ENCODE assay signal across 35 cellular contexts in genomic region chr1:174764186-174764585, GRCh38.
"Had no signal": no experiment of that assay in that cellular context is flagged by ENCODE, and none has a peak within 500 bp of the region (broad histone marks: within the 10 kb centered on the region; RNA-seq: fewer than 3 reads in every experiment).

No MANE protein-coding gene starts in this region.

- H3K27ac ChIP-seq: adrenal gland, body of pancreas, brain microvascular endothelial cell, breast epithelium, VCaP had no signal

- H3K4me3 Mint-ChIP-seq: activated B cell treated with CpG ODN at 0.5 μM for 24 hours; activated CD4-positive, alpha-beta memory T cell treated with anti-CD3 and anti-CD28 coated beads for 36 hours; activated CD4-positive, alpha-beta T cell treated with anti-CD3 and anti-CD28 coated beads, Interleukin-2, amount 10 ng/mL, durations not matched to agents 24 days and 14 days; activated CD8-positive, alpha-beta T cell treated with anti-CD3 and anti-CD28 coated beads for 36 hours; activated naive CD4-positive, alpha-beta T cell treated with anti-CD3 and anti-CD28 coated beads for 36 hours; activated naive CD8-positive, alpha-beta T cell treated with anti-CD3 and anti-CD28 coated beads for 36 hours; activated T-cell treated with anti-CD3 and anti-CD28 coated beads, Interleukin-2, amount 50 U/mL, for 4 hours; activated T-cell treated with anti-CD3 and anti-CD28 coated beads, Interleukin-2, amount 50 U/mL, for 72 hours; activated T-helper 1 cell treated with anti-CD3 and anti-CD28 coated beads, Interleukin-12 subunit alpha, Interleukin-12 subunit beta, Interleukin-2, Interleukin-4 antibody, amounts not matched to agents 30 ng/mL and 10 ng/mL and 1 ng/mL, durations not matched to agents 14 hours and 24 hours and 36 hours; activated T-helper 17 cell treated with anti-CD3 and anti-CD28 coated beads, Interleukin-2, amount 50 U/mL, for 72 hours; T-helper 1 cell treated with Interleukin-12 subunit alpha and Interleukin-12 subunit beta and Interleukin-4 antibody, amounts not matched to agents 30 μg/mL and 1 μg/mL, for 36 hours; T-helper 2 cell treated with Interferon-gamma antibody and Interleukin-4, amounts not matched to agents 5 μg/mL and 100 μg/mL, for 36 hours had no signal

- H3K36me3 Mint-ChIP-seq: activated CD4-positive, alpha-beta memory T cell treated with anti-CD3 and anti-CD28 coated beads for 36 hours; activated naive CD4-positive, alpha-beta T cell treated with anti-CD3 and anti-CD28 coated beads, Interleukin-2, amount 50 U/mL, for 72 hours; activated naive CD8-positive, alpha-beta T cell treated with anti-CD3 and anti-CD28 coated beads for 36 hours had no signal

- H3K27me3 Mint-ChIP-seq: activated B cell treated with CpG ODN at 0.5 μM for 24 hours; activated CD4-positive, alpha-beta memory T cell treated with anti-CD3 and anti-CD28 coated beads for 36 hours; activated CD4-positive, alpha-beta T cell treated with anti-CD3 and anti-CD28 coated beads, Interleukin-2, amount 10 ng/mL, durations not matched to agents 24 days and 14 days; activated CD8-positive, alpha-beta T cell treated with anti-CD3 and anti-CD28 coated beads for 36 hours; activated naive CD8-positive, alpha-beta T cell treated with anti-CD3 and anti-CD28 coated beads for 36 hours; activated T-helper 17 cell treated with anti-CD3 and anti-CD28 coated beads, Interleukin-2, amount 50 U/mL, for 72 hours had no signal

- H3K9me3 ChIP-seq: adrenal gland, body of pancreas, breast epithelium had no signal

- H3K27ac Mint-ChIP-seq: activated B cell treated with CpG ODN at 0.5 μM for 24 hours; activated CD4-positive, alpha-beta memory T cell treated with anti-CD3 and anti-CD28 coated beads for 36 hours; activated CD4-positive, alpha-beta T cell treated with anti-CD3 and anti-CD28 coated beads, Interleukin-2, amount 10 ng/mL, durations not matched to agents 24 days and 14 days; activated CD8-positive, alpha-beta T cell treated with anti-CD3 and anti-CD28 coated beads for 36 hours; activated naive CD4-positive, alpha-beta T cell treated with anti-CD3 and anti-CD28 coated beads for 36 hours; activated naive CD4-positive, alpha-beta T cell treated with anti-CD3 and anti-CD28 coated beads, Interleukin-2, amount 50 U/mL, for 72 hours; activated naive CD8-positive, alpha-beta T cell treated with anti-CD3 and anti-CD28 coated beads for 36 hours; activated T-cell treated with anti-CD3 and anti-CD28 coated beads, Interleukin-2, amount 50 U/mL, for 72 hours; activated T-helper 1 cell treated with anti-CD3 and anti-CD28 coated beads, Interleukin-12 subunit alpha, Interleukin-12 subunit beta, Interleukin-2, Interleukin-4 antibody, amounts not matched to agents 30 ng/mL and 10 ng/mL and 1 ng/mL, durations not matched to agents 14 hours and 24 hours and 36 hours; activated T-helper 17 cell treated with anti-CD3 and anti-CD28 coated beads, Interleukin-2, amount 50 U/mL, for 72 hours; T-helper 1 cell treated with Interleukin-12 subunit alpha and Interleukin-12 subunit beta and Interleukin-4 antibody, amounts not matched to agents 30 μg/mL and 1 μg/mL, for 36 hours; T-helper 2 cell treated with Interferon-gamma antibody and Interleukin-4, amounts not matched to agents 5 μg/mL and 100 μg/mL, for 36 hours had no signal

- ATAC-seq: activated CD8-positive, alpha-beta T cell treated with anti-CD3 and anti-CD28 coated beads for 36 hours; activated naive CD4-positive, alpha-beta T cell treated with anti-CD3 and anti-CD28 coated beads, Interleukin-2, amount 50 U/mL, for 72 hours; activated T-cell treated with anti-CD3 and anti-CD28 coated beads, Interleukin-2, amount 50 U/mL, for 4 hours; activated T-cell treated with anti-CD3 and anti-CD28 coated beads, Interleukin-2, amount 50 U/mL, for 72 hours; activated T-helper 17 cell treated with anti-CD3 and anti-CD28 coated beads, Interleukin-2, amount 50 U/mL, for 72 hours; body of pancreas had no signal

- DNase-seq: activated B cell treated with CpG ODN at 0.5 μM for 24 hours; activated CD4-positive, alpha-beta memory T cell treated with anti-CD3 and anti-CD28 coated beads for 36 hours; activated CD4-positive, alpha-beta T cell treated with anti-CD3 and anti-CD28 coated beads for 4 hours; activated CD4-positive, alpha-beta T cell treated with anti-CD3 and anti-CD28 coated beads, Interleukin-2, amount 10 ng/mL, durations not matched to agents 24 days and 14 days; activated CD4-positive, alpha-beta T cell treated with anti-CD3 and anti-CD28 coated beads, Interleukin-2, amount 50 U/mL, for 1 hour; activated CD4-positive, alpha-beta T cell treated with anti-CD3 and anti-CD28 coated beads, Interleukin-2, amount 50 U/mL, for 4 hours; activated CD4-positive, CD25-positive, alpha-beta regulatory T cell treated with anti-CD3 and anti-CD28 coated beads, Interleukin-2, amount 50 U/mL, for 72 hours; activated CD8-positive, alpha-beta memory T cell treated with anti-CD3 and anti-CD28 coated beads, Interleukin-2, amount 50 U/mL, for 4 hours; activated CD8-positive, alpha-beta T cell treated with anti-CD3 and anti-CD28 coated beads for 36 hours; activated effector memory CD4-positive, alpha-beta T cell treated with anti-CD3 and anti-CD28 coated beads, Interleukin-2, amount 50 U/mL, for 16 hours; activated gamma-delta T cell treated with Interleukin-2 at 50 U/mL for 16 hours; activated naive CD4-positive, alpha-beta T cell; activated naive CD4-positive, alpha-beta T cell treated with anti-CD3 and anti-CD28 coated beads for 36 hours; activated naive CD4-positive, alpha-beta T cell treated with anti-CD3 and anti-CD28 coated beads, Interleukin-2, amount 50 U/mL, for 16 hours; activated naive CD8-positive, alpha-beta T cell treated with anti-CD3 and anti-CD28 coated beads for 36 hours; activated T-cell treated with anti-CD3 and anti-CD28 coated beads for 4 hours; activated T-cell treated with anti-CD3 and anti-CD28 coated beads, Interleukin-2, amount 50 U/mL, for 1 hour; activated T-cell treated with anti-CD3 and anti-CD28 coated beads, Interleukin-2, amount 50 U/mL, for 4 hours; activated T-cell treated with anti-CD3 and anti-CD28 coated beads, Interleukin-2, amount 50 U/mL, for 72 hours; adrenal gland; amniotic stem cell; aorta; body of pancreas; brain microvascular endothelial cell; central memory CD4-positive, alpha-beta T cell; T-helper 1 cell; T-helper 2 cell; T-helper 9 cell had no signal

- H3K4me3 ChIP-seq: adrenal gland, body of pancreas, breast epithelium had no signal

- H3K27me3 ChIP-seq: adrenal gland, body of pancreas, brain microvascular endothelial cell, breast epithelium had no signal

- H3K36me3 ChIP-seq: adrenal gland, brain microvascular endothelial cell, breast epithelium had no signal

- H3K4me1 ChIP-seq: adrenal gland, body of pancreas, breast epithelium had no signal

- H3K9me3 Mint-ChIP-seq: activated B cell treated with CpG ODN at 0.5 μM for 24 hours; activated CD4-positive, alpha-beta memory T cell treated with anti-CD3 and anti-CD28 coated beads for 36 hours; activated CD4-positive, alpha-beta T cell treated with anti-CD3 and anti-CD28 coated beads, Interleukin-2, amount 10 ng/mL, durations not matched to agents 24 days and 14 days; activated CD8-positive, alpha-beta T cell treated with anti-CD3 and anti-CD28 coated beads for 36 hours; activated naive CD4-positive, alpha-beta T cell treated with anti-CD3 and anti-CD28 coated beads for 36 hours; activated naive CD4-positive, alpha-beta T cell treated with anti-CD3 and anti-CD28 coated beads, Interleukin-2, amount 50 U/mL, for 72 hours; activated naive CD8-positive, alpha-beta T cell treated with anti-CD3 and anti-CD28 coated beads for 36 hours; activated T-cell treated with anti-CD3 and anti-CD28 coated beads, Interleukin-2, amount 50 U/mL, for 4 hours; activated T-cell treated with anti-CD3 and anti-CD28 coated beads, Interleukin-2, amount 50 U/mL, for 72 hours; activated T-helper 1 cell treated with anti-CD3 and anti-CD28 coated beads, Interleukin-12 subunit alpha, Interleukin-12 subunit beta, Interleukin-2, Interleukin-4 antibody, amounts not matched to agents 30 ng/mL and 10 ng/mL and 1 ng/mL, durations not matched to agents 14 hours and 24 hours and 36 hours; activated T-helper 17 cell treated with anti-CD3 and anti-CD28 coated beads, Interleukin-2, amount 50 U/mL, for 72 hours; T-helper 1 cell treated with Interleukin-12 subunit alpha and Interleukin-12 subunit beta and Interleukin-4 antibody, amounts not matched to agents 30 μg/mL and 1 μg/mL, for 36 hours; T-helper 2 cell treated with Interferon-gamma antibody and Interleukin-4, amounts not matched to agents 5 μg/mL and 100 μg/mL, for 36 hours had no signal
